In genomic region chr7:117673839-117674238, GRCh38 we compare ENCODE assay signal across 9 cellular contexts.
DNase-seq lines count a peak whose midpoint lies in the region; ATAC-seq and TF ChIP-seq lines count a peak whose summit lies in the region.
"Had no signal": no experiment of that assay in that cellular context is flagged by ENCODE, and none has a peak within 500 bp of the region (broad histone marks: within the 10 kb centered on the region; RNA-seq: fewer than 3 reads in every experiment).

No MANE protein-coding gene starts in this region.

- H3K27me3 ChIP-seq in Caco-2 (replicated peaks; ENCODE audit: control insufficient read depth, insufficient read depth, low read length) (no peaks in the 10 kb centered on the region), NT2/D1 (ENCODE audit: insufficient read depth, insufficient read length) (no peaks in the 10 kb centered on the region), smooth muscle cell (ENCODE audit: low read depth) (no peaks in the 10 kb centered on the region)

- intact Hi-C loops in Caco-2 (cut with micrococcal nuclease; ENCODE audit: unreplicated experiment), result loop anchor here (1.0 to 5.0 kb wide), 5 partner anchors 9 to 272 kb away; partner anchors contain the start of gene CFTR

- peak overlapping the region; percentile 43 for H2AFZ ChIP-seq in smooth muscle cell (ENCODE audit: low read depth)

- peak overlapping the region; percentile 78 for H3K4me2 ChIP-seq in smooth muscle cell

- no peaks in the 10 kb centered on the region for H3K36me3 ChIP-seq in Caco-2 (ENCODE audit: control insufficient read depth, insufficient read depth, low read length)
- H3K36me3 ChIP-seq in NT2/D1 (ENCODE audit: insufficient read depth, insufficient read length, low read length), result no peaks in the 10 kb centered on the region
- no peaks in the 10 kb centered on the region for H3K36me3 ChIP-seq in smooth muscle cell (ENCODE audit: low read depth)
- H3K36me3 ChIP-seq: heart right ventricle had no signal

- no TSS peak for BruUV-seq in Caco-2 (replicated peaks; lab: Mats Ljungman, UMichigan)

- H4K20me1 ChIP-seq in smooth muscle cell (ENCODE audit: low read depth), result no peaks in the 10 kb centered on the region

- no peak for ATAC-seq in HG02642 (IDR thresholded peaks at IDR 0.05; ENCODE audit: poor library complexity, unreplicated experiment)

- H3K27me3 Mint-ChIP-seq in Caco-2 (ENCODE audit: insufficient read depth, unreplicated experiment), result no peaks in the 10 kb centered on the region

- CTCF ChIA-PET in Caco-2 (lab: Charles Lee), result interaction anchor here (1.3 to 1.8 kb wide), 2 partner anchors 42 to 85 kb away, joined by 3 to 11 read pairs; no protein-coding TSS in a partner anchor

- POLR2A ChIA-PET in Caco-2 (lab: Charles Lee), result interaction anchor here (1.3 kb wide), 1 partner anchor 15 kb away, joined by 4 read pairs; no protein-coding TSS in a partner anchor

- peak overlapping the region; percentile 32 for H3K9ac ChIP-seq in NT2/D1 (ENCODE audit: insufficient read length, low read depth)
- no peak overlapping the region for H3K9ac ChIP-seq in smooth muscle cell (ENCODE audit: low read depth)

- H3K4me1 Mint-ChIP-seq in Caco-2 (ENCODE audit: low read depth, unreplicated experiment), result peaks cover 59% of the 10 kb centered on the region

- no peaks in the 10 kb centered on the region for H3K79me2 ChIP-seq in smooth muscle cell (ENCODE audit: low read depth)

- DNase-seq in Caco-2 (peak in 1 of 2 experiments; percentile 39), HCEC 1CT (peak; percentile 14), NT2/D1 (ENCODE audit: low read depth, low spot score) (no peak), fibroblast of pulmonary artery (ENCODE audit: low read depth) (peak; percentile 79), smooth muscle cell (lab: John Stamatoyannopoulos, UW; ENCODE audit: unreplicated experiment) (no peak), NK-92 (lab: John Stamatoyannopoulos, UW; ENCODE audit: unreplicated experiment) (no peak)
- DNase-seq in activated naive CD4-positive, alpha-beta T cell treated with anti-CD3 and anti-CD28 coated beads, Interleukin-2, amount 50 U/mL, for 16 hours, result no peak

- peak overlapping the region; percentile 65 for H3K4me3 Mint-ChIP-seq in Caco-2 (ENCODE audit: unreplicated experiment)

- peak overlapping the region; percentile 87 for H3K27ac Mint-ChIP-seq in Caco-2 (ENCODE audit: unreplicated experiment)

- no peaks in the 10 kb centered on the region for H3K9me3 Mint-ChIP-seq in Caco-2 (ENCODE audit: unreplicated experiment)

- peaks cover 60% of the 10 kb centered on the region for H3K4me1 ChIP-seq in Caco-2
- H3K4me1 ChIP-seq in NT2/D1 (ENCODE audit: insufficient read depth, insufficient read length), result no peaks in the 10 kb centered on the region
- peaks cover 3% of the 10 kb centered on the region for H3K4me1 ChIP-seq in smooth muscle cell (ENCODE audit: low read depth)

- H3K36me3 Mint-ChIP-seq in Caco-2 (ENCODE audit: insufficient read depth, unreplicated experiment), result peaks cover 42% of the 10 kb centered on the region

- no peaks in the 10 kb centered on the region for H3F3A ChIP-seq in smooth muscle cell (ENCODE audit: low read depth)

- no peaks in the 10 kb centered on the region for H3K9me3 ChIP-seq in Caco-2
- H3K9me3 ChIP-seq in NT2/D1 (ENCODE audit: insufficient read depth, low read length), result no peaks in the 10 kb centered on the region
- H3K9me3 ChIP-seq in smooth muscle cell (replicated peaks; ENCODE audit: low read depth), result no peaks in the 10 kb centered on the region
- H3K9me3 ChIP-seq: heart right ventricle had no signal

- TF ChIP-seq CTCF in Caco-2 (IDR thresholded peaks at IDR 0.05; ENCODE audit: insufficient read depth in 1 of 2, low read depth in 1 of 2, low read length in 1 of 2, severe bottlenecking in 1 of 2, unreplicated experiment in 1 of 2) (peak; percentile 22 to 46), fibroblast of pulmonary artery (IDR thresholded peaks at IDR 0.05; ENCODE audit: low read length, missing control alignments) (peak; percentile 55), smooth muscle cell (IDR thresholded peaks at IDR 0.05; ENCODE audit: borderline replicate concordance, insufficient read depth, poor library complexity, severe bottlenecking) (peak; percentile 40)

- no peak overlapping the region for H3K27ac ChIP-seq in smooth muscle cell (ENCODE audit: low read depth)
- H3K27ac ChIP-seq: heart right ventricle had no signal

- H3K4me3 ChIP-seq in Caco-2 (ENCODE audit: low read depth, low read length) (no peak overlapping the region), NT2/D1 (ENCODE audit: insufficient read length, low read depth) (no peak overlapping the region), fibroblast of pulmonary artery (replicated peaks; ENCODE audit: low read depth, low read length) (no peak overlapping the region), smooth muscle cell (peak overlapping the region; percentile 28)
- H3K4me3 ChIP-seq: heart right ventricle had no signal

Comparison
In these comparisons a context has a peak if more than half of its experiments do, and no peak if none do; other contexts are left out.
1. DNase-seq: peak in HCEC 1CT (single experiment) and fibroblast of pulmonary artery (single experiment); none in NT2/D1 (single experiment), smooth muscle cell (single experiment), NK-92 (single experiment) and activated naive CD4-positive, alpha-beta T cell treated with anti-CD3 and anti-CD28 coated beads, Interleukin-2, amount 50 U/mL, for 16 hours (single experiment).
2. Peak in every context shown above with its lines, with median percentiles within 50 percentile points of each other: CTCF ChIP-seq.